In genomic region chr7:140231779-140232491, GRCh38 we compare ENCODE assay signal across 8 cellular contexts. TPM values are rescaled to one million over a fixed set of nuclear protein-coding genes. Genes with fewer than 3 reads are reported as not detected.
DNase-seq lines count a peak whose midpoint lies in the region; ATAC-seq and TF ChIP-seq lines count a peak whose summit lies in the region.

No MANE protein-coding gene starts in this region.

- no peak for TF ChIP-seq CTCF in coronary artery (IDR thresholded peaks at IDR 0.05)
- TF ChIP-seq CTCF in nephron progenitor cell (IDR thresholded peaks at IDR 0.05): no peak

- no peaks in the 10 kb centered on the region for H3K27me3 ChIP-seq in CD4-positive, CD25-positive, alpha-beta regulatory T cell (ENCODE audit: control insufficient read depth, insufficient read depth, low read length)

- DNase-seq in CD4-positive, CD25-positive, alpha-beta regulatory T cell: peak in 2 of 3 donors; percentile 36 to 77
- DNase-seq in NCI-H146 treated with DMSO at 0.1 percent for 48 hours (lab: John Stamatoyannopoulos, UW; ENCODE audit: unreplicated experiment) (peak; percentile 29), coronary artery (ENCODE audit: low spot score) (no peak), nephron progenitor cell (no peak), cerebellar nuclear complex (lab: John Stamatoyannopoulos, UW) (no peak), GM19240 (ENCODE audit: insufficient read length, low spot score) (no peak)

- no peaks in the 10 kb centered on the region for H3K36me3 ChIP-seq in CD4-positive, CD25-positive, alpha-beta regulatory T cell (ENCODE audit: control insufficient read depth, insufficient read depth, low read length)

- H3K9me3 Mint-ChIP-seq in CD4-positive, CD25-positive, alpha-beta regulatory T cell: peaks cover 0 to 1% (median 0%) of the 10 kb centered on the region in 7 donors
- H3K9me3 Mint-ChIP-seq in nephron progenitor cell: no peaks in the 10 kb centered on the region

- H3K4me3 ChIP-seq in CD4-positive, CD25-positive, alpha-beta regulatory T cell (ENCODE audit: low read depth, low read length): peak overlapping the region; percentile 74
- H3K4me3 ChIP-seq in coronary artery: peak overlapping the region; percentile 74

- peak overlapping the region; percentile 96 for H3K27ac ChIP-seq in CD4-positive, CD25-positive, alpha-beta regulatory T cell (ENCODE audit: insufficient read depth, low read length, poor library complexity, severe bottlenecking)
- H3K27ac ChIP-seq in coronary artery: no peak overlapping the region

- H3K4me1 Mint-ChIP-seq in CD4-positive, CD25-positive, alpha-beta regulatory T cell: peaks cover 14 to 38% (median 24%) of the 10 kb centered on the region in 4 donors
- peaks cover 29% of the 10 kb centered on the region for H3K4me1 Mint-ChIP-seq in nephron progenitor cell

- peaks cover 6% of the 10 kb centered on the region for H3K27me3 Mint-ChIP-seq in CD4-positive, CD25-positive, alpha-beta regulatory T cell
- peaks cover 15% of the 10 kb centered on the region for H3K27me3 Mint-ChIP-seq in nephron progenitor cell (ENCODE audit: low read depth, poor library complexity)

- no peaks in the 10 kb centered on the region for H3K9me3 ChIP-seq in CD4-positive, CD25-positive, alpha-beta regulatory T cell (ENCODE audit: control insufficient read depth in 2 of 2, low read length in 2 of 2)

- peaks cover 24% of the 10 kb centered on the region for H3K4me1 ChIP-seq in CD4-positive, CD25-positive, alpha-beta regulatory T cell (ENCODE audit: control insufficient read depth, insufficient read depth, low read length, poor library complexity, severe bottlenecking)

- peak overlapping the region; percentile 96 to 100 (median 98) for H3K27ac Mint-ChIP-seq in CD4-positive, CD25-positive, alpha-beta regulatory T cell
- no peak overlapping the region for H3K27ac Mint-ChIP-seq in nephron progenitor cell

- H3K36me3 Mint-ChIP-seq in CD4-positive, CD25-positive, alpha-beta regulatory T cell: no peaks in the 10 kb centered on the region
- H3K36me3 Mint-ChIP-seq in nephron progenitor cell (ENCODE audit: low read depth): no peaks in the 10 kb centered on the region

- no peak for ATAC-seq in CD4-positive, CD25-positive, alpha-beta regulatory T cell (ENCODE audit: low read depth in 2 of 2)
- ATAC-seq in GM19463 (IDR thresholded peaks at IDR 0.05; ENCODE audit: unreplicated experiment): no peak
- ATAC-seq in GM21529 (IDR thresholded peaks at IDR 0.05; ENCODE audit: unreplicated experiment): no peak

- H3K4me3 Mint-ChIP-seq in CD4-positive, CD25-positive, alpha-beta regulatory T cell: peak overlapping the region; percentile 85 to 99 (median 96)
- peak overlapping the region; percentile 85 for H3K4me3 Mint-ChIP-seq in nephron progenitor cell

RNA-seq across cellular contexts. Expression of gene KDM7A, which starts 55.2 kb away (rescaled TPM):
- 52.0 TPM for total RNA-seq in CD4-positive, CD25-positive, alpha-beta regulatory T cell
- polyA plus RNA-seq in CD4-positive, CD25-positive, alpha-beta regulatory T cell: 1 to 10 TPM; 3.2 to 4.9 (median 4.0) TPM

Comparison
In these comparisons a context has a peak if more than half of its experiments do, and no peak if none do; other contexts are left out.
1. DNase-seq: peak in CD4-positive, CD25-positive, alpha-beta regulatory T cell (2 of 3) and NCI-H146 treated with DMSO at 0.1 percent for 48 hours (single experiment); none in coronary artery (single experiment), nephron progenitor cell (single experiment), cerebellar nuclear complex (0 of 2) and GM19240 (single experiment).